In the genomic region with DNA sequence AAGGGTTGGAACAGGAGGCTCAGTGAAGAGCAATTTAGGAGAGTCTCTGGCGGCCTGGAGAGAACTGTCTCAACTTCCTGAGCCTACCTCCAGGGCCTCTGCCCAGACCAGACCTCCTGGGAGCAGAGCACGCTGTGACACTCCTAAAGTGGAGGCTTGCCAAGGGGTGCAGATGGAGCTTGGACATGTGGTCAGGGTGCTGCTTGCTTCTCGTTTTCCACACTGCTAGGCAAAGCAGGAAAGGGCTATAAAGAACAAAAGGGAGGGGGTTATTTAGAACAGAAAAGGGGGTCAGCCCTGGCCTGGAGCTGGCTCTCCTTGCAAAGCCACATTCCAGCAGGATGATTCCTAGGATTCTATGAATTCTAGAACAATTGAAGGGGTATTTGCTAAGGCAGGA, we compare ENCODE assay signal across 21 cellular contexts.
DNase-seq lines count a peak whose midpoint lies in the region; ATAC-seq, FAIRE-seq and TF ChIP-seq lines count a peak whose summit lies in the region.
"Had no signal": no experiment of that assay in that cellular context is flagged by ENCODE, and none has a peak within 500 bp of the region (broad histone marks: within the 10 kb centered on the region; RNA-seq: fewer than 3 reads in every experiment).

No MANE protein-coding gene starts in this region.

- intact Hi-C loops in esophagus muscularis mucosa (cut with DNase I), result no loop called here
- intact Hi-C loops in CD8-positive, alpha-beta T cell (cut with DNase I, micrococcal nuclease), result loop anchor here in 1 of 2 experiments (10.0 kb wide), 1 partner anchor 781 kb away; no protein-coding TSS in a partner anchor

- no peaks in the 10 kb centered on the region for H3K27me3 Mint-ChIP-seq in central memory CD8-positive, alpha-beta T cell
- H3K27me3 Mint-ChIP-seq in mesothelial cell of epicardium (ENCODE audit: low read depth), result no peaks in the 10 kb centered on the region
- no peaks in the 10 kb centered on the region for H3K27me3 Mint-ChIP-seq in CD8-positive, alpha-beta T cell (ENCODE audit: low read depth)

- no peak for TF ChIP-seq CTCF in mesothelial cell of epicardium (IDR thresholded peaks at IDR 0.05; ENCODE audit: unreplicated experiment)
- TF ChIP-seq CTCF in esophagus muscularis mucosa (IDR thresholded peaks at IDR 0.05), result no peak
- no peak for TF ChIP-seq CTCF in CD8-positive, alpha-beta T cell (IDR thresholded peaks at IDR 0.05)

- H3K27ac ChIP-seq in BLaER1 (peak overlapping the region; percentile 47), esophagus muscularis mucosa (replicated peaks in 1 of 4) (no peak overlapping the region)
- H3K27ac ChIP-seq in CD8-positive, alpha-beta T cell (ENCODE audit: low read depth, low read length), result no peak overlapping the region
- H3K27ac ChIP-seq: heart right ventricle, left ventricle myocardium inferior, Peyer's patch had no signal

- ATAC-seq in central memory CD8-positive, alpha-beta T cell (replicated peaks; ENCODE audit: extremely low read depth, poor library complexity, severe bottlenecking), result no peak
- ATAC-seq in CD8-positive, alpha-beta T cell, result no peak
- ATAC-seq: activated T-cell treated with anti-CD3 and anti-CD28 coated beads, Interleukin-2, amount 50 U/mL, for 4 hours; naive thymus-derived CD8-positive, alpha-beta T cell had no signal

- peaks cover 29% of the 10 kb centered on the region for H3K4me1 Mint-ChIP-seq in central memory CD8-positive, alpha-beta T cell
- peaks cover 30% of the 10 kb centered on the region for H3K4me1 Mint-ChIP-seq in mesothelial cell of epicardium
- H3K4me1 Mint-ChIP-seq in CD8-positive, alpha-beta T cell (ENCODE audit: low read depth), result peaks cover 3% of the 10 kb centered on the region

- H3K4me3 Mint-ChIP-seq in central memory CD8-positive, alpha-beta T cell, result peak overlapping the region; percentile 4
- H3K4me3 Mint-ChIP-seq in mesothelial cell of epicardium, result no peak overlapping the region
- H3K4me3 Mint-ChIP-seq in CD8-positive, alpha-beta T cell, result no peak overlapping the region
- H3K4me3 Mint-ChIP-seq: activated T-cell treated with anti-CD3 and anti-CD28 coated beads, Interleukin-2, amount 50 U/mL, for 4 hours; T-helper 2 cell treated with Interferon-gamma antibody and Interleukin-4, amounts not matched to agents 5 μg/mL and 100 μg/mL, for 36 hours had no signal

- H3K9me3 Mint-ChIP-seq in central memory CD8-positive, alpha-beta T cell, result no peaks in the 10 kb centered on the region
- H3K9me3 Mint-ChIP-seq in mesothelial cell of epicardium, result peaks cover 17% of the 10 kb centered on the region
- H3K9me3 Mint-ChIP-seq in CD8-positive, alpha-beta T cell, result no peaks in the 10 kb centered on the region
- H3K9me3 Mint-ChIP-seq: activated T-cell treated with anti-CD3 and anti-CD28 coated beads, Interleukin-2, amount 50 U/mL, for 4 hours had no signal

- POLR2A ChIA-PET in CD8-positive, alpha-beta T cell (lab: Charles Lee), result no interaction called here

- H3K9me3 ChIP-seq in BLaER1, result no peaks in the 10 kb centered on the region
- no peaks in the 10 kb centered on the region for H3K9me3 ChIP-seq in esophagus muscularis mucosa
- no peaks in the 10 kb centered on the region for H3K9me3 ChIP-seq in CD8-positive, alpha-beta T cell (ENCODE audit: low read length)
- H3K9me3 ChIP-seq: HAP-1, heart right ventricle, left ventricle myocardium inferior, Peyer's patch had no signal

- no peak for FAIRE-seq in HTR-8/SVneo (lab: Jason Lieb, UNC)
- FAIRE-seq: colon had no signal

- H3K9ac ChIP-seq in BLaER1, result peak overlapping the region; percentile 20; the same call in 1 of the 2 replicates

- TF ChIP-seq EP300 in esophagus muscularis mucosa (IDR thresholded peaks at IDR 0.05), result no peak

- peak overlapping the region; percentile 24 for H3K27ac Mint-ChIP-seq in central memory CD8-positive, alpha-beta T cell (ENCODE audit: low read depth)
- peak overlapping the region; percentile 81 for H3K27ac Mint-ChIP-seq in mesothelial cell of epicardium
- H3K27ac Mint-ChIP-seq in CD8-positive, alpha-beta T cell, result no peak overlapping the region
- H3K27ac Mint-ChIP-seq: T-helper 2 cell treated with Interferon-gamma antibody and Interleukin-4, amounts not matched to agents 5 μg/mL and 100 μg/mL, for 36 hours had no signal

- 39% methylated on average over 3 of the region's 3 CpGs for WGBS in esophagus muscularis mucosa

- CTCF ChIA-PET in CD8-positive, alpha-beta T cell (lab: Charles Lee), result no interaction called here

- no peaks in the 10 kb centered on the region for H3K36me3 Mint-ChIP-seq in central memory CD8-positive, alpha-beta T cell (ENCODE audit: insufficient read depth)
- peaks cover 1% of the 10 kb centered on the region for H3K36me3 Mint-ChIP-seq in mesothelial cell of epicardium
- no peaks in the 10 kb centered on the region for H3K36me3 Mint-ChIP-seq in CD8-positive, alpha-beta T cell

- no peak overlapping the region for H3K4me3 ChIP-seq in BLaER1
- H3K4me3 ChIP-seq in esophagus muscularis mucosa, result no peak overlapping the region
- no peak overlapping the region for H3K4me3 ChIP-seq in CD8-positive, alpha-beta T cell (ENCODE audit: low read depth, low read length)
- H3K4me3 ChIP-seq: HAP-1, heart right ventricle, left ventricle myocardium inferior, Peyer's patch had no signal

- H3K4me1 ChIP-seq in BLaER1 (peaks cover 13% of the 10 kb centered on the region), esophagus muscularis mucosa (no peaks in the 10 kb centered on the region)
- H3K4me1 ChIP-seq in CD8-positive, alpha-beta T cell (ENCODE audit: insufficient read depth, low read length), result no peaks in the 10 kb centered on the region
- H3K4me1 ChIP-seq: HAP-1, heart right ventricle, left ventricle myocardium inferior, Peyer's patch had no signal

- peak overlapping the region; percentile 67 for H3K4me2 ChIP-seq in BLaER1

- H3K27me3 ChIP-seq in BLaER1, result no peaks in the 10 kb centered on the region
- no peaks in the 10 kb centered on the region for H3K27me3 ChIP-seq in esophagus muscularis mucosa
- H3K27me3 ChIP-seq in CD8-positive, alpha-beta T cell (ENCODE audit: insufficient read depth, low read length), result no peaks in the 10 kb centered on the region
- H3K27me3 ChIP-seq: Peyer's patch had no signal

- H3K36me3 ChIP-seq in BLaER1 (no peaks in the 10 kb centered on the region), esophagus muscularis mucosa (no peaks in the 10 kb centered on the region)
- no peaks in the 10 kb centered on the region for H3K36me3 ChIP-seq in CD8-positive, alpha-beta T cell (ENCODE audit: insufficient read depth, low read length)
- H3K36me3 ChIP-seq: HAP-1, heart right ventricle, left ventricle myocardium inferior, Peyer's patch had no signal

- H4K20me1 ChIP-seq in BLaER1, result no peaks in the 10 kb centered on the region

- DNase-seq in M059J (ENCODE audit: low read depth), result peak; percentile 81
- DNase-seq in central memory CD8-positive, alpha-beta T cell (ENCODE audit: low spot score in 2 of 2), result no peak
- DNase-seq in mesothelial cell of epicardium (ENCODE audit: low spot score in 2 of 2, unreplicated experiment in 2 of 2), result no peak
- DNase-seq in putamen (ENCODE audit: low spot score), result no peak
- DNase-seq in HTR-8/SVneo (ENCODE audit: insufficient read length, low spot score), result no peak
- DNase-seq in esophagus muscularis mucosa (ENCODE audit: extremely low spot score), result no peak
- DNase-seq in CD8-positive, alpha-beta T cell, result no peak
- DNase-seq: activated CD4-positive, alpha-beta T cell treated with anti-CD3 and anti-CD28 coated beads, Interleukin-2, amount 50 U/mL, for 1 hour; activated T-cell treated with anti-CD3 and anti-CD28 coated beads, Interleukin-2, amount 50 U/mL, for 4 hours; heart right ventricle; IMR-90; left ventricle myocardium inferior; naive thymus-derived CD8-positive, alpha-beta T cell; NCI-H1105 treated with DMSO at 0.1 percent for 48 hours; NCI-H510A; Peyer's patch; stimulated activated naive CD4-positive, alpha-beta T cell had no signal

- TF ChIP-seq POLR2A in esophagus muscularis mucosa (IDR thresholded peaks at IDR 0.05; ENCODE audit: low read depth), result no peak
